ENCODE assay signal across 24 cellular contexts in the genomic region with DNA sequence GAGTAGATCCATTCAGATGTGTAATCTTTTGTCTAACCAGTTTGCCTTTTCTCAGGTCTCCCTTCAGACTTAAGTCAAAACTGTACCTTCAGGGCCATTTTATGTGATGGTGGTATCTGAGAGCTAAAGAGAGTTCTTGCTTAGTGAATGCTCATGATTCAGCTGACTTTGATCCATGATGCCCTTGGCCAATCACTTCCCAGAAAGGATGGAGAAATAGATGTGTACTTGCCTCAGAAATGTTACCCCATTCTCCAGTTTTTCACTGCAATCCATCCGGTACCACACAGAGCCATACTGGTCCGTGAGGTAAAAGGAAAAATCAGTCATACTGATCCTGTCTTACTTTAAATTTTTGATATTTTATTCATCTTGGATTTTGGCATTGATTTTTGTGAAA.
"Had no signal": no experiment of that assay in that cellular context is flagged by ENCODE, and none has a peak within 500 bp of the region (broad histone marks: within the 10 kb centered on the region; RNA-seq: fewer than 3 reads in every experiment).

No MANE protein-coding gene starts in this region.

- FAIRE-seq: islet of Langerhans, kidney, small intestine, urothelium cell line had no signal

- H3K36me3 ChIP-seq: heart left ventricle, left ventricle myocardium inferior, ovary, right atrium auricular region, sigmoid colon, spleen, suprapubic skin, thoracic aorta, tibial artery, upper lobe of right lung had no signal

- H3K9me3 ChIP-seq: heart left ventricle, left ventricle myocardium inferior, ovary, right atrium auricular region, sigmoid colon, spleen, suprapubic skin, thoracic aorta, tibial artery, upper lobe of right lung had no signal

- DNase-seq: heart left ventricle; hypothalamus; immature natural killer cell; kidney; left colon; left ventricle myocardium inferior; naive B cell; natural killer cell; nephron progenitor cell; ovary; sigmoid colon; small intestine; spleen; stimulated activated CD4-positive, alpha-beta T cell treated with anti-CD3 and anti-CD28 coated beads, Interleukin-4, amount 100 ng/mL, for 24 hours; stimulated activated naive CD4-positive, alpha-beta T cell; tibial artery; trophoblast cell; upper lobe of right lung had no signal

- H3K4me3 ChIP-seq: heart left ventricle, left ventricle myocardium inferior, lung, ovary, right atrium auricular region, sigmoid colon, spleen, suprapubic skin, thoracic aorta, tibial artery, upper lobe of right lung had no signal

- H3K27ac ChIP-seq: heart left ventricle, left ventricle myocardium inferior, ovary, sigmoid colon, spleen, suprapubic skin, thoracic aorta, tibial artery, upper lobe of right lung had no signal

- H3K27me3 ChIP-seq: heart left ventricle, ovary, right atrium auricular region, sigmoid colon, spleen, suprapubic skin, tibial artery, upper lobe of right lung had no signal

- H3K4me1 ChIP-seq: heart left ventricle, left ventricle myocardium inferior, right atrium auricular region, sigmoid colon, spleen, suprapubic skin, tibial artery, upper lobe of right lung had no signal
